ENCODE assay signal across 2 cellular contexts in genomic region chr17:35732806-35733136, GRCh38.
TF ChIP-seq lines count a peak whose summit lies in the region.

No MANE protein-coding gene starts in this region.

TF ChIP-seq in SK-N-SH, 30 proteins besides CTCF, POLR2A, EP300 and RAD21 (continued from another document):
- TF ChIP-seq ZBTB33 (IDR thresholded peaks at IDR 0.05; ENCODE audit: borderline replicate concordance, low read depth): no peak
- TF ChIP-seq TEAD4 (IDR thresholded peaks at IDR 0.05; ENCODE audit: borderline replicate concordance, insufficient read depth): no peak
- no peak for TF ChIP-seq TAF1 (IDR thresholded peaks at IDR 0.05; ENCODE audit: borderline replicate concordance, low read depth, low read length)
- no peak for TF ChIP-seq FOSL2 (IDR thresholded peaks at IDR 0.05; ENCODE audit: borderline replicate concordance, low read depth)
- no peak for TF ChIP-seq USF1 (IDR thresholded peaks at IDR 0.05; ENCODE audit: borderline replicate concordance, low read depth)
- no peak for TF ChIP-seq USF2 (IDR thresholded peaks at IDR 0.05; ENCODE audit: borderline replicate concordance, low read depth, low read length)
- TF ChIP-seq RFX5 (IDR thresholded peaks at IDR 0.05; ENCODE audit: low read length): no peak
- no peak for TF ChIP-seq EZH2phosphoT487 (IDR thresholded peaks at IDR 0.05; ENCODE audit: borderline replicate concordance, low read depth)
- TF ChIP-seq JUND (IDR thresholded peaks at IDR 0.05): no peak
- TF ChIP-seq REST (IDR thresholded peaks at IDR 0.05; ENCODE audit: low read depth, low read length): no peak
- TF ChIP-seq PBX3 (IDR thresholded peaks at IDR 0.05): no peak

TF ChIP-seq in SK-N-SH treated with all-trans-retinoic acid at 6 μM for 48 hours, 23 proteins besides CTCF, POLR2A, EP300 and RAD21 (continued from another document):
- TF ChIP-seq CSRNP3 (CRISPR knock-in tag; IDR thresholded peaks at IDR 0.05) (no peak), GLIS3 (CRISPR knock-in tag; IDR thresholded peaks at IDR 0.05) (no peak), TSHZ2 (CRISPR knock-in tag; IDR thresholded peaks at IDR 0.05) (no peak), CREB5 (CRISPR knock-in tag; IDR thresholded peaks at IDR 0.05; ENCODE audit: low read depth) (no peak), ZC3H10 (CRISPR knock-in tag; IDR thresholded peaks at IDR 0.05) (no peak), RARB (CRISPR knock-in tag; IDR thresholded peaks at IDR 0.05) (no peak), ZFP30 (CRISPR knock-in tag; IDR thresholded peaks at IDR 0.05) (no peak), TOX (CRISPR knock-in tag; IDR thresholded peaks at IDR 0.05; ENCODE audit: borderline replicate concordance) (no peak)
